In the genomic region with DNA sequence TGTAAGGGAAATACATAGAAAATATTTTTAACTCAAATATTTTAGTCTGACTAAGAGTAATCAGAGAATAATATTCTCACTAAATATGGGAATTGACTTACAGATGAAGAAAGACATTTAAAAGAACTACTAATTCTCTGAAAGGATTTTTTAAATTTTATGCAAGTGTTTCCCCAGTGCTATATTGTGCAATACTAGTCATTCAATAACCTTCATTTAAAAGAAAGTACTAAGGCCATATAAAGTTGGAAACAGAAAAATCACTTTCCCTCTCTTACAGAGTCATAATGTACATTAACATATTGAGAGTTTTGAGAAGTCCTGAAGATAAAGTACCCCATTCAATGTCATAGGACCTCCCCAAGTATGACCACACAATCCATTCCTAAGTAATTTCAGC, we compare ENCODE assay signal across 7 cellular contexts.
"Had no signal": no experiment of that assay in that cellular context is flagged by ENCODE, and none has a peak within 500 bp of the region (broad histone marks: within the 10 kb centered on the region; RNA-seq: fewer than 3 reads in every experiment).

No MANE protein-coding gene starts in this region.

- H3K4me2 ChIP-seq: GM23338 had no signal

- H2AFZ ChIP-seq: GM23338 had no signal

- DNase-seq: H9, HCEC 1CT, Kasumi-1, KG1 had no signal

- H3K4me3 ChIP-seq: GM23338 had no signal

- ATAC-seq: GM23338 had no signal

- FAIRE-seq: H54, HTR-8/SVneo had no signal
